Comparison of ENCODE assay signal across 34 cellular contexts in genomic region chr13:102697264-102697663, GRCh38. TPM values are rescaled to one million over a fixed set of nuclear protein-coding genes. Genes with fewer than 3 reads are reported as not detected.
"Had no signal": no experiment of that assay in that cellular context is flagged by ENCODE, and none has a peak within 500 bp of the region (broad histone marks: within the 10 kb centered on the region; RNA-seq: fewer than 3 reads in every experiment).

No MANE protein-coding gene starts in this region.

- H3K36me3 Mint-ChIP-seq: stimulated activated effector memory CD8-positive, alpha-beta T cell treated with anti-CD3 and anti-CD28 coated beads, Interleukin-12 subunit alpha, Interleukin-12 subunit beta, amount 100 ng/mL, for 72 hours; stimulated activated naive B cell treated with anti-CD40 and anti-IgM and Interleukin-4, amounts not matched to agents 10 μg/mL and 1 μg/mL and 100 μg/mL, for 72 hours; type B pancreatic cell had no signal

- H3K4me1 Mint-ChIP-seq: naive B cell; naive thymus-derived CD8-positive, alpha-beta T cell; neural crest cell; stimulated activated effector memory CD8-positive, alpha-beta T cell treated with anti-CD3 and anti-CD28 coated beads, Interleukin-12 subunit alpha, Interleukin-12 subunit beta, amount 100 ng/mL, for 72 hours had no signal

- H3K27ac ChIP-seq: ovary, parathyroid adenoma, psoas muscle, stomach, thoracic aorta, thyroid gland, tibial nerve, upper lobe of right lung, uterus had no signal

- H3K9me3 ChIP-seq: ovary, psoas muscle, thoracic aorta, thyroid gland, upper lobe of right lung, uterus had no signal

- H3K4me1 ChIP-seq: parathyroid adenoma, stomach, thyroid gland, upper lobe of right lung had no signal

- ATAC-seq: naive thymus-derived CD8-positive, alpha-beta T cell; natural killer cell treated with Interleukin-12 subunit alpha and Interleukin-12 subunit beta and Interleukin-15 and Interleukin-18, amount 100 ng/mL, for 72 hours; psoas muscle; right cardiac atrium; sciatic nerve; stimulated activated effector memory CD8-positive, alpha-beta T cell treated with anti-CD3 and anti-CD28 coated beads, Interleukin-12 subunit alpha, Interleukin-12 subunit beta, amount 100 ng/mL, for 72 hours; stimulated activated naive B cell treated with anti-CD40 and anti-IgM and Interleukin-4, amounts not matched to agents 10 μg/mL and 1 μg/mL and 100 μg/mL, for 72 hours; upper lobe of right lung had no signal

- DNase-seq: naive B cell; naive thymus-derived CD8-positive, alpha-beta T cell; nephron progenitor cell; occipital lobe; ovary; posterior cingulate gyrus; psoas muscle; right cardiac atrium; small intestine; stimulated activated CD4-positive, alpha-beta T cell treated with anti-CD3 and anti-CD28 coated beads, Interleukin-15, amount 100 ng/mL, for 24 hours; stimulated activated CD4-positive, alpha-beta T cell treated with anti-CD3 and anti-CD28 coated beads, Interleukin-2, amount 100 ng/mL, for 24 hours; stimulated activated CD4-positive, alpha-beta T cell treated with anti-CD3 and anti-CD28 coated beads, Interleukin-2, amount 100 ng/mL, for 48 hours; stimulated activated CD4-positive, alpha-beta T cell treated with anti-CD3 and anti-CD28 coated beads, Interleukin-4, amount 100 ng/mL, for 24 hours; stimulated activated naive B cell treated with anti-CD40 and anti-IgM and Interleukin-4, amounts not matched to agents 10 μg/mL and 1 μg/mL and 100 μg/mL, for 72 hours; stimulated activated naive CD4-positive, alpha-beta T cell treated with Interleukin-2 at 50 U/mL for 16 hours; stomach; upper lobe of right lung; uterus had no signal

- H3K27me3 Mint-ChIP-seq: progenitor cell of endocrine pancreas, type B pancreatic cell had no signal

- H3K4me3 Mint-ChIP-seq: naive thymus-derived CD8-positive, alpha-beta T cell; natural killer cell treated with Interleukin-12 subunit alpha and Interleukin-12 subunit beta and Interleukin-15 and Interleukin-18, amount 100 ng/mL, for 72 hours; nephron progenitor cell; neural crest cell; stimulated activated effector memory CD8-positive, alpha-beta T cell treated with anti-CD3 and anti-CD28 coated beads, Interleukin-12 subunit alpha, Interleukin-12 subunit beta, amount 100 ng/mL, for 72 hours; stimulated activated naive B cell treated with anti-CD40 and anti-IgM and Interleukin-4, amounts not matched to agents 10 μg/mL and 1 μg/mL and 100 μg/mL, for 72 hours; type B pancreatic cell had no signal

- FAIRE-seq: small intestine had no signal

- H2AFZ ChIP-seq: parathyroid adenoma had no signal

- H3K27me3 ChIP-seq: ovary, thyroid gland, uterus had no signal

- H3K9ac ChIP-seq: parathyroid adenoma had no signal

- H3K79me2 ChIP-seq: parathyroid adenoma had no signal

- H3K4me3 ChIP-seq: ovary, psoas muscle, stomach, thoracic aorta, thyroid gland, tibial nerve, upper lobe of right lung, uterus had no signal

- H3K36me3 ChIP-seq: ovary, stomach, thoracic aorta, thyroid gland, tibial nerve, upper lobe of right lung, uterus had no signal

- H3K27ac Mint-ChIP-seq: naive B cell; naive thymus-derived CD8-positive, alpha-beta T cell; natural killer cell treated with Interleukin-12 subunit alpha and Interleukin-12 subunit beta and Interleukin-15 and Interleukin-18, amount 100 ng/mL, for 72 hours; progenitor cell of endocrine pancreas; stimulated activated effector memory CD8-positive, alpha-beta T cell treated with anti-CD3 and anti-CD28 coated beads, Interleukin-12 subunit alpha, Interleukin-12 subunit beta, amount 100 ng/mL, for 72 hours; stimulated activated naive B cell treated with anti-CD40 and anti-IgM and Interleukin-4, amounts not matched to agents 10 μg/mL and 1 μg/mL and 100 μg/mL, for 72 hours; type B pancreatic cell had no signal

RNA-seq across cellular contexts. Expression of gene METTL21C, which starts 2.4 kb away (rescaled TPM):
- total RNA-seq: myocyte; naive thymus-derived CD8-positive, alpha-beta T cell; natural killer cell treated with Interleukin-12 subunit alpha and Interleukin-12 subunit beta and Interleukin-15 and Interleukin-18, amount 100 ng/mL, for 72 hours; neural crest cell; occipital lobe; osteoblast; ovary; progenitor cell of endocrine pancreas; renal cortical epithelial cell; right cardiac atrium; sciatic nerve; stomach; subcutaneous adipose tissue; temporal lobe; thoracic aorta; thyroid gland; tibial nerve; upper lobe of right lung had no signal
- polyA plus RNA-seq: right cardiac atrium, small intestine, stomach, urinary bladder had no signal
